Comparison of ENCODE assay signal across 1 cellular context in the genomic region with DNA sequence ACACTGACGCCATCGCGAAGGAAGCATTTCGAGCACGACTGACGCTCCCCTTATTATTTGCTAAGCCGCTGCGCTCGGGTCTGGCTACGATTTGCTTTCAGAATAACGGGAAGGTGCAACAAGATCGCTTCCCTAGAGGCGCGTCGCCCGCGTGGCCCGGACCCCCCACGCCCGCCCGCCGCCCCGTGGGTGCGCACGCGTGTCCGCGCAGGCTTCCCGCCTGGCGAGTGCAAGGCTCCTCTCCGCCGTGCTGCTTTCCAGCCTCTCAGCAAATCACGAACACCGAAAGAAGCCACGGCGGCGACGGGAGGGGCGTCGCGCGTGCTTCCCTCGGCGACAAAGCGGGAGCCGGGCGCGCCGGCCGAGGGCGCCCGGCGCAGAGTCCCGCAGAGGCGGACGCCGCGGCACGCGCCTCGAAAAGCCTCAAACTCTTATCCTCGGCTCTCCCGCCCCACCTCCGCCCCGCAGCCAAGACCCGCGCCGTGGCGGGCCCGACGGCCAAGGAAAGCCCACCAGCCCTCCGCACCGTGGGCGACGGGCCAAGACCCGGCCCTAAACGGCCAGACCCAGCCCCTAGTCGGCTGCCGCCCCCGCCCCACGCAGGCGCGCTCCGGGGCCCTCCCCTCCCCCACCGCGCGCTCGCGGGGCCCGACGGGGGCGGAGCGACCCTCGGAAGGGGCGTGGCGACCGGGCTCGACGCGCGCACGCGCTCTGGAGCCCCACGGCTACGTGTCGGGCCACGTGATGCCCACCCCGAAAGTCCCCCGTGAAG.
A peak's percentile ranks its signal among the peaks of the same experiment; 100 is the strongest.
TF ChIP-seq lines count a peak whose summit lies in the region.

No MANE protein-coding gene starts in this region.

TF ChIP-seq in SK-N-SH, 30 proteins besides CTCF, POLR2A, EP300 and RAD21 (continued from another document):
- TF ChIP-seq RXRA (IDR thresholded peaks at IDR 0.05; ENCODE audit: borderline replicate concordance, low read depth) (no peak), CHD2 (IDR thresholded peaks at IDR 0.05; ENCODE audit: low read length, partially characterized antibody) (peak; percentile 57), GATA2 (CRISPR knock-in tag; IDR thresholded peaks at IDR 0.05) (no peak), FOXM1 (IDR thresholded peaks at IDR 0.05; ENCODE audit: low read depth) (no peak), FOXJ3 (CRISPR knock-in tag; IDR thresholded peaks at IDR 0.05) (no peak), TEAD4 (IDR thresholded peaks at IDR 0.05; ENCODE audit: borderline replicate concordance, insufficient read depth) (no peak), RCOR1 (IDR thresholded peaks at IDR 0.05; ENCODE audit: low read length) (peak; percentile 19; the same call in 1 of the 2 replicates), JUND (IDR thresholded peaks at IDR 0.05) (no peak), FOSL2 (IDR thresholded peaks at IDR 0.05; ENCODE audit: borderline replicate concordance, low read depth) (no peak), ELF1 (IDR thresholded peaks at IDR 0.05) (no peak), MEF2A (IDR thresholded peaks at IDR 0.05; ENCODE audit: borderline replicate concordance, low read depth) (no peak), YY1 (IDR thresholded peaks at IDR 0.05; ENCODE audit: low read depth) (no peak), USF1 (IDR thresholded peaks at IDR 0.05; ENCODE audit: borderline replicate concordance, low read depth) (peak; percentile 94), GABPA (IDR thresholded peaks at IDR 0.05; ENCODE audit: low read depth) (no peak), EZH2phosphoT487 (IDR thresholded peaks at IDR 0.05; ENCODE audit: borderline replicate concordance, low read depth) (no peak), REST (IDR thresholded peaks at IDR 0.05; ENCODE audit: low read depth, low read length) (no peak)
- TF ChIP-seq, protein P1, sequence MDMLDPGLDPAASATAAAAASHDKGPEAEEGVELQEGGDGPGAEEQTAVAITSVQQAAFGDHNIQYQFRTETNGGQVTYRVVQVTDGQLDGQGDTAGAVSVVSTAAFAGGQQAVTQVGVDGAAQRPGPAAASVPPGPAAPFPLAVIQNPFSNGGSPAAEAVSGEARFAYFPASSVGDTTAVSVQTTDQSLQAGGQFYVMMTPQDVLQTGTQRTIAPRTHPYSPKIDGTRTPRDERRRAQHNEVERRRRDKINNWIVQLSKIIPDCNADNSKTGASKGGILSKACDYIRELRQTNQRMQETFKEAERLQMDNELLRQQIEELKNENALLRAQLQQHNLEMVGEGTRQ (IDR thresholded peaks at IDR 0.05; ENCODE audit: borderline replicate concordance, low read depth, low read length) = peak; percentile 83
- TF ChIP-seq, protein P2, sequence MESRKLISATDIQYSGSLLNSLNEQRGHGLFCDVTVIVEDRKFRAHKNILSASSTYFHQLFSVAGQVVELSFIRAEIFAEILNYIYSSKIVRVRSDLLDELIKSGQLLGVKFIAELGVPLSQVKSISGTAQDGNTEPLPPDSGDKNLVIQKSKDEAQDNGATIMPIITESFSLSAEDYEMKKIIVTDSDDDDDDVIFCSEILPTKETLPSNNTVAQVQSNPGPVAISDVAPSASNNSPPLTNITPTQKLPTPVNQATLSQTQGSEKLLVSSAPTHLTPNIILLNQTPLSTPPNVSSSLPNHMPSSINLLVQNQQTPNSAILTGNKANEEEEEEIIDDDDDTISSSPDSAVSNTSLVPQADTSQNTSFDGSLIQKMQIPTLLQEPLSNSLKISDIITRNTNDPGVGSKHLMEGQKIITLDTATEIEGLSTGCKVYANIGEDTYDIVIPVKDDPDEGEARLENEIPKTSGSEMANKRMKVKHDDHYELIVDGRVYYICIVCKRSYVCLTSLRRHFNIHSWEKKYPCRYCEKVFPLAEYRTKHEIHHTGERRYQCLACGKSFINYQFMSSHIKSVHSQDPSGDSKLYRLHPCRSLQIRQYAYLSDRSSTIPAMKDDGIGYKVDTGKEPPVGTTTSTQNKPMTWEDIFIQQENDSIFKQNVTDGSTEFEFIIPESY (IDR thresholded peaks at IDR 0.05; ENCODE audit: borderline replicate concordance, low read depth) = no peak
- TF ChIP-seq, protein P3, sequence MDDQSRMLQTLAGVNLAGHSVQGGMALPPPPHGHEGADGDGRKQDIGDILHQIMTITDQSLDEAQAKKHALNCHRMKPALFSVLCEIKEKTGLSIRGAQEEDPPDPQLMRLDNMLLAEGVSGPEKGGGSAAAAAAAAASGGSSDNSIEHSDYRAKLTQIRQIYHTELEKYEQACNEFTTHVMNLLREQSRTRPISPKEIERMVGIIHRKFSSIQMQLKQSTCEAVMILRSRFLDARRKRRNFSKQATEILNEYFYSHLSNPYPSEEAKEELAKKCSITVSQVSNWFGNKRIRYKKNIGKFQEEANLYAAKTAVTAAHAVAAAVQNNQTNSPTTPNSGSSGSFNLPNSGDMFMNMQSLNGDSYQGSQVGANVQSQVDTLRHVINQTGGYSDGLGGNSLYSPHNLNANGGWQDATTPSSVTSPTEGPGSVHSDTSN (IDR thresholded peaks at IDR 0.05) = 0 out of 2 replicates have a peak, but pooled peaks have one; percentile 16
